20 cellular contexts compared by ENCODE assay signal in the genomic region with DNA sequence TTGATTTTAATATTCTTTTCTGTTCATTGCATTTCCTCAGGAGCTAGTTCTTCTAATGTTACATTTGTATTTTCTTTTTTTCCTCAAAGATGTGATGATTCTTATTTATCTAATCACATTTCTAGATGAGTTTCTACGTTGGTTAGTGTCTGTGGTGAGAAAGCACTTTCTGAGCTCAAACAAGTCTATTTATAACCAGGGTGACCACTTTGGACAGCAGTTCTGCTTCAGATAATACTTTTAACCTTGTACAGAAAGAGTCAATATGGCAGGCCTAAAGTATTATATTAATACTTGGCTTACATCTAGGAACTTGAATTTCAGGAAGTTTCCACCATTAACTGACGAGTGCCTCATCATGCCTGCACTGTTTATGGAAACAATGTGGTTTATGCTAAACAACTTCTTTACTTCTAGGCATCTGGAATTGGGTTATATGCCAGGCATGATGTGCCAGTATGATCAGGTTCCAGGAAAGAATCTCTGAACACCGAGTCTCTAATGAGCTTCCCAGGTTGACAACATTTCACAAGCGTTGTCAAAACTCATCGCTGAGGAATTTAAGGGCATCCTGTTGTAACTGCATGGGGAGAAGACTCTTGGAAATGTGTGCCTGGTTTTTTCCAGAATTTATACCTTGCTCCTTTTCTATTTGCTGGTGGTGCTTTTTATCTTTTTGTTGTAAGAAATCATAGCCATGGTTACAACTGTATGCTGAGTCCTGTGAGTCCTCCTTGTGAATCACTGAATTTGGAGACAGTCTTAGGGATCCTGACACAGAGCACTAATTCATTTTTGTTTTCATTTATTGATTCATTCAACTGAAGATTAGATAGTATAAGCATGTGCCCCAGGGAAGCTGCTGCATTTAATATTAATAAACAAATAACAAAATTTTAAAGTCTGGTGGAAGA.
DNase-seq lines count a peak whose midpoint lies in the region; ATAC-seq and TF ChIP-seq lines count a peak whose summit lies in the region.
"Had no signal": no experiment of that assay in that cellular context is flagged by ENCODE, and none has a peak within 500 bp of the region (broad histone marks: within the 10 kb centered on the region; RNA-seq: fewer than 3 reads in every experiment).

No MANE protein-coding gene starts in this region.

- H3K27me3 ChIP-seq in mesenchymal stem cell (ENCODE audit: control insufficient read depth in 1 of 2, insufficient read depth in 1 of 2, low read length in 2 of 2) = no peaks in the 10 kb centered on the region
- H3K27me3 ChIP-seq in ascending aorta = no peaks in the 10 kb centered on the region
- H3K27me3 ChIP-seq: BE2C had no signal

- H3K4me3 ChIP-seq in mesenchymal stem cell (ENCODE audit: insufficient read depth in 1 of 2, low read depth in 1 of 2, low read length in 2 of 2) (no peak overlapping the region), ascending aorta (no peak overlapping the region)
- H3K4me3 ChIP-seq: psoas muscle, thoracic aorta had no signal

- H2BK15ac ChIP-seq in mesenchymal stem cell (ENCODE audit: low read depth, poor library complexity, severe bottlenecking) = no peak overlapping the region

- no peak overlapping the region for H3K9ac ChIP-seq in mesenchymal stem cell (ENCODE audit: low read length)
- H3K9ac ChIP-seq: KMS-11 had no signal

- no peak overlapping the region for H3K4ac ChIP-seq in mesenchymal stem cell (ENCODE audit: low read depth in 1 of 2, low read length in 2 of 2)

- no peak overlapping the region for H4K91ac ChIP-seq in mesenchymal stem cell (ENCODE audit: low read length)

- no peak overlapping the region for H2BK5ac ChIP-seq in mesenchymal stem cell (ENCODE audit: low read depth, low read length, poor library complexity, severe bottlenecking)

- H3K36me3 ChIP-seq in mesenchymal stem cell (ENCODE audit: control insufficient read depth in 1 of 2, insufficient read depth in 2 of 2, low read depth in 1 of 2, low read length in 2 of 2) (no peaks in the 10 kb centered on the region), ascending aorta (no peaks in the 10 kb centered on the region)
- H3K36me3 ChIP-seq: BE2C, thoracic aorta had no signal

- intact Hi-C loops in ascending aorta (cut with DNase I) = no loop called here

- no peak for TF ChIP-seq CTCF in ascending aorta (IDR thresholded peaks at IDR 0.05)

- WGBS in mesenchymal stem cell = 61% methylated on average over 3 of the region's 5 CpGs

- H3K27ac ChIP-seq in mesenchymal stem cell (ENCODE audit: low read length, poor library complexity, severe bottlenecking) = peak overlapping the region; percentile 45
- H3K27ac ChIP-seq in ascending aorta = no peak overlapping the region
- H3K27ac ChIP-seq: KMS-11, psoas muscle, thoracic aorta had no signal

- H2AK5ac ChIP-seq in mesenchymal stem cell (ENCODE audit: low read length, severe bottlenecking) = no peak overlapping the region

- H3K18ac ChIP-seq in mesenchymal stem cell (ENCODE audit: low read depth in 1 of 2, low read length in 2 of 2) = no peak overlapping the region

- H4K8ac ChIP-seq in mesenchymal stem cell (ENCODE audit: low read length) = no peak overlapping the region

- H3K14ac ChIP-seq in mesenchymal stem cell (ENCODE audit: low read length in 2 of 2) = no peak overlapping the region

- no peak overlapping the region for H2BK12ac ChIP-seq in mesenchymal stem cell (ENCODE audit: low read length in 2 of 2)

- H2BK120ac ChIP-seq in mesenchymal stem cell (ENCODE audit: low read depth, low read length) = no peak overlapping the region

- peak; percentile 78 for DNase-seq in H4 (ENCODE audit: low spot score)
- peak; percentile 39 to 66 for DNase-seq in NCI-H526 (lab: John Stamatoyannopoulos, UW)
- DNase-seq in astrocyte of the hippocampus (ENCODE audit: low read depth, low spot score) = peak; percentile 92
- peak; percentile 74 for DNase-seq in mesenchymal stem cell
- no peak for DNase-seq in activated CD8-positive, alpha-beta memory T cell treated with anti-CD3 and anti-CD28 coated beads, Interleukin-2, amount 50 U/mL, for 48 hours
- DNase-seq in ascending aorta (ENCODE audit: low spot score in 2 of 2) = no peak
- DNase-seq in kidney glomerular epithelial cell (lab: John Stamatoyannopoulos, UW) = no peak
- DNase-seq: activated CD8-positive, alpha-beta T cell treated with anti-CD3 and anti-CD28 coated beads, Interleukin-2, amount 10 ng/mL, durations not matched to agents 7 days and 5 days; activated gamma-delta T cell treated with Interleukin-2 at 50 U/mL for 16 hours; BE2C; central memory CD4-positive, alpha-beta T cell; left colon; naive B cell; NCI-H187; NCI-H69; psoas muscle; stimulated activated CD4-positive, alpha-beta T cell treated with anti-CD3 and anti-CD28 coated beads, Interleukin-1b, Interleukin-23, amount 100 ng/mL, for 48 hours had no signal

- no peak overlapping the region for H3K23ac ChIP-seq in mesenchymal stem cell (ENCODE audit: low read length in 2 of 2)

- no peak overlapping the region for H2AFZ ChIP-seq in mesenchymal stem cell (ENCODE audit: low read depth, low read length)

- H3K9me3 ChIP-seq in mesenchymal stem cell (ENCODE audit: control insufficient read depth, low read length) = peaks cover 10% of the 10 kb centered on the region
- H3K9me3 ChIP-seq in ascending aorta = no peaks in the 10 kb centered on the region
- H3K9me3 ChIP-seq: BE2C, psoas muscle, thoracic aorta had no signal

- no peak overlapping the region for H3K4me2 ChIP-seq in mesenchymal stem cell (ENCODE audit: low read length, poor library complexity, severe bottlenecking)
- H3K4me2 ChIP-seq: KMS-11 had no signal

- H3K79me1 ChIP-seq in mesenchymal stem cell (replicated peaks; ENCODE audit: low read length, poor library complexity, severe bottlenecking) = no peaks in the 10 kb centered on the region

- no peaks in the 10 kb centered on the region for H3K4me1 ChIP-seq in mesenchymal stem cell (ENCODE audit: control insufficient read depth, insufficient read depth, low read depth, low read length)
- no peaks in the 10 kb centered on the region for H3K4me1 ChIP-seq in ascending aorta
- H3K4me1 ChIP-seq: BE2C, psoas muscle had no signal

- no peak for ATAC-seq in HG03439 (IDR thresholded peaks at IDR 0.05; ENCODE audit: unreplicated experiment)
- ATAC-seq: activated CD8-positive, alpha-beta T cell treated with anti-CD3 and anti-CD28 coated beads, Interleukin-2, amount 10 ng/mL, durations not matched to agents 7 days and 5 days; left colon had no signal

Comparison
In these comparisons a context has a peak if more than half of its experiments do, and no peak if none do; other contexts are left out.
1. DNase-seq: peak in H4 (single experiment), NCI-H526 (2 of 2), astrocyte of the hippocampus (single experiment) and mesenchymal stem cell (single experiment); none in activated CD8-positive, alpha-beta memory T cell treated with anti-CD3 and anti-CD28 coated beads, Interleukin-2, amount 50 U/mL, for 48 hours (single experiment), ascending aorta (0 of 2) and kidney glomerular epithelial cell (single experiment).